Comparison of ENCODE assay signal across 1 cellular context in genomic region chr1:12012560-12013316, GRCh38.
TF ChIP-seq lines count a peak whose summit lies in the region.

No MANE protein-coding gene starts in this region.

TF ChIP-seq in endothelial cell of umbilical vein, 7 proteins besides CTCF, POLR2A, EP300 and RAD21 (continued from another document):
- TF ChIP-seq FOS (IDR thresholded peaks at IDR 0.05; ENCODE audit: borderline replicate concordance, insufficient read depth, low read length), result no peak
- TF ChIP-seq JUN (IDR thresholded peaks at IDR 0.05; ENCODE audit: borderline replicate concordance, insufficient read depth, insufficient read length, low read depth), result no peak
- no peak for TF ChIP-seq GATA2 (IDR thresholded peaks at IDR 0.05; ENCODE audit: insufficient read depth, insufficient read length, low read depth, low read length)
- TF ChIP-seq POLR2AphosphoS5 (IDR thresholded peaks at IDR 0.05; ENCODE audit: insufficient read depth, low read depth, low read length), result no peak
